ENCODE assay signal across 12 cellular contexts in genomic region chr5:56490971-56491468, GRCh38.
DNase-seq lines count a peak whose midpoint lies in the region; ATAC-seq, FAIRE-seq and TF ChIP-seq lines count a peak whose summit lies in the region.
"Had no signal": no experiment of that assay in that cellular context is flagged by ENCODE, and none has a peak within 500 bp of the region (broad histone marks: within the 10 kb centered on the region; RNA-seq: fewer than 3 reads in every experiment).

No MANE protein-coding gene starts in this region.

- H3K36me3 ChIP-seq in mammary epithelial cell (ENCODE audit: insufficient read depth, low read length) (no peaks in the 10 kb centered on the region), kidney (ENCODE audit: control insufficient read depth in 1 of 2, insufficient read depth in 2 of 2, low read length in 2 of 2) (no peaks in the 10 kb centered on the region)

- dilution Hi-C loops in mammary epithelial cell (cut with HindIII; ENCODE audit: low sequenced_read_pairs), result no loop called here

- peak overlapping the region; percentile 72 for H2AFZ ChIP-seq in mammary epithelial cell (ENCODE audit: low read depth, low read length)

- H3K27ac ChIP-seq in mammary epithelial cell (ENCODE audit: insufficient read depth, low read depth, low read length) (no peak overlapping the region), kidney (ENCODE audit: low read depth in 2 of 2, low read length in 2 of 2) (no peak overlapping the region)

- BruUV-seq in mammary epithelial cell (replicated peaks; lab: Mats Ljungman, UMichigan), result no TSS peak

- no peak overlapping the region for H3K9ac ChIP-seq in mammary epithelial cell (ENCODE audit: insufficient read depth, low read length)
- H3K9ac ChIP-seq in kidney (ENCODE audit: low read length in 2 of 2), result no peak overlapping the region

- DNase-seq in Daoy (ENCODE audit: low read depth) (peak; percentile 55), mammary epithelial cell (peak; percentile 92), hepatic stellate cell (ENCODE audit: low spot score) (no peak), NCI-H1930 (lab: John Stamatoyannopoulos, UW) (no peak), kidney (no peak)
- DNase-seq in T-helper 2 cell treated with Interferon-gamma antibody and Interleukin-4, amounts not matched to agents 5 μg/mL and 100 μg/mL, for 36 hours (ENCODE audit: low spot score), result peak; percentile 70
- DNase-seq in stimulated activated CD4-positive, alpha-beta T cell treated with anti-CD3 and anti-CD28 coated beads, Interleukin-12 subunit alpha, Interleukin-12 subunit beta, amount 100 ng/mL, for 4 hours, result peak; percentile 41
- DNase-seq: head of caudate nucleus, naive B cell, NCI-H510A had no signal

- peaks cover 6% of the 10 kb centered on the region for H3K36me3 Mint-ChIP-seq in T-helper 2 cell treated with Interferon-gamma antibody and Interleukin-4, amounts not matched to agents 5 μg/mL and 100 μg/mL, for 36 hours (ENCODE audit: low read depth)

- peak overlapping the region; percentile 58 for H3K4me3 Mint-ChIP-seq in T-helper 2 cell treated with Interferon-gamma antibody and Interleukin-4, amounts not matched to agents 5 μg/mL and 100 μg/mL, for 36 hours
- H3K4me3 Mint-ChIP-seq: naive B cell had no signal

- H3K9me3 ChIP-seq in mammary epithelial cell (replicated peaks; ENCODE audit: insufficient read depth, low read length) (no peaks in the 10 kb centered on the region), kidney (ENCODE audit: control insufficient read depth in 1 of 2, low read length in 2 of 2) (no peaks in the 10 kb centered on the region)

- WGBS in mammary epithelial cell (ENCODE audit: low coverage, missing lambda C conversion rate), result 100% methylated on average over 5 of the region's 9 CpGs

- no peaks in the 10 kb centered on the region for H4K20me1 ChIP-seq in mammary epithelial cell (ENCODE audit: insufficient read depth, low read length)

- no peak for ATAC-seq in HG03521 (IDR thresholded peaks at IDR 0.05; ENCODE audit: unreplicated experiment)

- no peak for FAIRE-seq in kidney (lab: Jason Lieb, UNC)
- FAIRE-seq: H54 had no signal

- no peaks in the 10 kb centered on the region for H3K27me3 Mint-ChIP-seq in T-helper 2 cell treated with Interferon-gamma antibody and Interleukin-4, amounts not matched to agents 5 μg/mL and 100 μg/mL, for 36 hours (ENCODE audit: low read depth)
- H3K27me3 Mint-ChIP-seq: naive B cell had no signal

- CTCF ChIA-PET in mammary epithelial cell (lab: Charles Lee; ENCODE audit: low non-redundant PET), result no interaction called here

- no peaks in the 10 kb centered on the region for H3K79me2 ChIP-seq in mammary epithelial cell (ENCODE audit: insufficient read depth, low read length)

- intact Hi-C loops in mammary epithelial cell (cut with micrococcal nuclease) (no loop called here), kidney (cut with DNase I) (no loop called here)

- H3K27ac Mint-ChIP-seq in T-helper 2 cell treated with Interferon-gamma antibody and Interleukin-4, amounts not matched to agents 5 μg/mL and 100 μg/mL, for 36 hours, result peak overlapping the region; percentile 83

- H3K4me1 Mint-ChIP-seq in T-helper 2 cell treated with Interferon-gamma antibody and Interleukin-4, amounts not matched to agents 5 μg/mL and 100 μg/mL, for 36 hours (ENCODE audit: low read depth), result peaks cover 30% of the 10 kb centered on the region

- H3K4me3 ChIP-seq in mammary epithelial cell (replicated peaks in 1 of 3; ENCODE audit: insufficient read depth in 1 of 3, low read depth in 2 of 3, low read length in 3 of 3), result no peak overlapping the region
- no peak overlapping the region for H3K4me3 ChIP-seq in kidney (ENCODE audit: low read length in 2 of 2)

- peak overlapping the region; percentile 58 for H3K4me2 ChIP-seq in mammary epithelial cell (ENCODE audit: insufficient read depth, low read depth, low read length)

- no peaks in the 10 kb centered on the region for H3K27me3 ChIP-seq in mammary epithelial cell (ENCODE audit: insufficient read depth, low read length)

- TF ChIP-seq CTCF in mammary epithelial cell (conservative IDR thresholded peaks at IDR 0.05 in 1 of 2, IDR thresholded peaks at IDR 0.05 in 1 of 2; ENCODE audit: extremely low read depth in 1 of 2, insufficient read depth in 1 of 2, low read depth in 1 of 2, low read length in 2 of 2) (no peak), kidney (IDR thresholded peaks at IDR 0.05; ENCODE audit: borderline replicate concordance, extremely low read depth, insufficient read depth) (no peak)

- H3K4me1 ChIP-seq in mammary epithelial cell (ENCODE audit: insufficient read depth, low read length), result peaks cover 16% of the 10 kb centered on the region
- no peaks in the 10 kb centered on the region for H3K4me1 ChIP-seq in kidney (ENCODE audit: control insufficient read depth in 1 of 2, insufficient read depth in 1 of 2, low read depth in 1 of 2, low read length in 2 of 2)

- peaks cover 13% of the 10 kb centered on the region for H3K9me3 Mint-ChIP-seq in T-helper 2 cell treated with Interferon-gamma antibody and Interleukin-4, amounts not matched to agents 5 μg/mL and 100 μg/mL, for 36 hours

- in situ Hi-C loops in mammary epithelial cell (cut with MboI; ENCODE audit: low sequenced_read_pairs in 2 of 2), result no loop called here

Comparison
In these comparisons a context has a peak if more than half of its experiments do, and no peak if none do; other contexts are left out.
1. DNase-seq: peak in Daoy (single experiment), T-helper 2 cell treated with Interferon-gamma antibody and Interleukin-4, amounts not matched to agents 5 μg/mL and 100 μg/mL, for 36 hours (single experiment), mammary epithelial cell (single experiment) and stimulated activated CD4-positive, alpha-beta T cell treated with anti-CD3 and anti-CD28 coated beads, Interleukin-12 subunit alpha, Interleukin-12 subunit beta, amount 100 ng/mL, for 4 hours (single experiment); none in hepatic stellate cell (single experiment), NCI-H1930 (0 of 2) and kidney (single experiment).